In the genomic region with DNA sequence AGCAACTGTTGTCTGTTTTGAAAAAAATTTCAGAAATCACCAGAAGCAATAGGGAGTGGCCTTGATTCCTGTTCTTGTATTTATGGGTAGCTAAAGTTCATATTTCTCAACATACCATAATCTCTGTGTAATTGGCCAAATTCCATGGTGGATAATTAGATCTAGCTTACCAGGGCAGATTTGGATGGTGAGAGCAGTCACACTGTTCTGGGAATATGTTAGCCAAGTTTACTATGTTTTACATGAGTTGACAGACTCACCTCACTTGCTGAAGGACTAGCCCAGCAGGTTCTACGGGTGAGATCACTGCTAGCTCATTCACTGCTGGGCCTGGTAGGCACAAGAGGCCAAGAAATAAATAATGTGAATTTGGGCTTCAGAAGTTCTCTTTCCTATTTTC, we compare ENCODE assay signal across 11 cellular contexts. TPM values are rescaled to one million over a fixed set of nuclear protein-coding genes. Genes with fewer than 3 reads are reported as not detected.
DNase-seq lines count a peak whose midpoint lies in the region; ATAC-seq, FAIRE-seq and TF ChIP-seq lines count a peak whose summit lies in the region.
"Had no signal": no experiment of that assay in that cellular context is flagged by ENCODE, and none has a peak within 500 bp of the region (broad histone marks: within the 10 kb centered on the region; RNA-seq: fewer than 3 reads in every experiment).

No MANE protein-coding gene starts in this region.

- H3K4me2 ChIP-seq in fibroblast of lung (ENCODE audit: extremely low read depth, insufficient read depth, low read length) (no peak overlapping the region), osteoblast (ENCODE audit: insufficient read depth, low read length) (no peak overlapping the region)

- no peaks in the 10 kb centered on the region for H3K27me3 ChIP-seq in fibroblast of lung (ENCODE audit: control insufficient read depth, insufficient read depth, low read length)
- no peaks in the 10 kb centered on the region for H3K27me3 ChIP-seq in osteoblast (ENCODE audit: insufficient read depth, low read length)

- ATAC-seq in stimulated activated naive CD8-positive, alpha-beta T cell treated with anti-CD3 and anti-CD28 coated beads, Interleukin-15, Interleukin-2, amounts not matched to agents 100 U/mL and 50 U/mL, for 24 hours: no peak
- ATAC-seq: GM12878 had no signal

- FAIRE-seq in HTR-8/SVneo (lab: Jason Lieb, UNC): no peak
- FAIRE-seq: GM12878 had no signal

- H3K27ac ChIP-seq in fibroblast of lung (ENCODE audit: insufficient read depth, low read length): no peak overlapping the region
- H3K27ac ChIP-seq in osteoblast (ENCODE audit: low read depth, low read length): peak overlapping the region; percentile 68
- H3K27ac ChIP-seq: parathyroid adenoma had no signal

- no peak for TF ChIP-seq CTCF in fibroblast of lung (conservative IDR thresholded peaks at IDR 0.05 in 1 of 2, IDR thresholded peaks at IDR 0.05 in 1 of 2; ENCODE audit: low read depth in 1 of 2, low read length in 2 of 2)
- TF ChIP-seq CTCF in osteoblast (IDR thresholded peaks at IDR 0.05; ENCODE audit: extremely low read depth, low read depth, low read length): no peak

- H3K9ac ChIP-seq in fibroblast of lung (ENCODE audit: insufficient read depth, low read length): no peak overlapping the region
- H3K9ac ChIP-seq: parathyroid adenoma had no signal

- H3K4me1 ChIP-seq in fibroblast of lung (ENCODE audit: control insufficient read depth, extremely low read depth, insufficient read depth, low read length): peaks cover 32% of the 10 kb centered on the region
- H3K4me1 ChIP-seq in osteoblast (ENCODE audit: insufficient read depth, low read length): peaks cover 36% of the 10 kb centered on the region
- H3K4me1 ChIP-seq: parathyroid adenoma had no signal

- H3K79me2 ChIP-seq in fibroblast of lung (ENCODE audit: control insufficient read depth, insufficient read depth, low read length) (no peaks in the 10 kb centered on the region), osteoblast (ENCODE audit: insufficient read depth, low read length) (no peaks in the 10 kb centered on the region)
- H3K79me2 ChIP-seq: parathyroid adenoma had no signal

- H3K9me3 ChIP-seq in fibroblast of lung (ENCODE audit: control insufficient read depth, insufficient read depth, low read depth, low read length): no peaks in the 10 kb centered on the region
- no peaks in the 10 kb centered on the region for H3K9me3 ChIP-seq in osteoblast (ENCODE audit: low read depth, low read length)

- H3K4me3 ChIP-seq in fibroblast of lung (replicated peaks in 1 of 4; ENCODE audit: control extremely low read depth in 1 of 4, insufficient read depth in 1 of 4, low read depth in 3 of 4, low read length in 4 of 4) (no peak overlapping the region), osteoblast (ENCODE audit: insufficient read depth, low read length) (no peak overlapping the region)
- H3K4me3 ChIP-seq: GM12878 had no signal

- H2AFZ ChIP-seq in fibroblast of lung (ENCODE audit: low read length): no peak overlapping the region
- no peak overlapping the region for H2AFZ ChIP-seq in osteoblast (ENCODE audit: low read length)
- H2AFZ ChIP-seq: parathyroid adenoma had no signal

- DNase-seq in EL: peak; percentile 58
- DNase-seq in NCI-H774 (lab: John Stamatoyannopoulos, UW): peak; percentile 34
- DNase-seq in fibroblast of lung (ENCODE audit: low read depth in 2 of 2): peak; percentile 46 to 59
- no peak for DNase-seq in osteoblast (ENCODE audit: insufficient read length, low spot score, missing footprints)
- DNase-seq in HuH-7.5 (ENCODE audit: low spot score): no peak
- no peak for DNase-seq in activated CD4-positive, alpha-beta T cell treated with anti-CD3 and anti-CD28 coated beads for 4 hours
- DNase-seq in HTR-8/SVneo (ENCODE audit: insufficient read length, low spot score): no peak
- DNase-seq in stimulated activated naive CD8-positive, alpha-beta T cell treated with anti-CD3 and anti-CD28 coated beads, Interleukin-15, Interleukin-2, amounts not matched to agents 100 U/mL and 50 U/mL, for 24 hours: no peak
- DNase-seq: activated CD8-positive, alpha-beta memory T cell treated with anti-CD3 and anti-CD28 coated beads, Interleukin-2, amount 50 U/mL, for 48 hours had no signal

- no peaks in the 10 kb centered on the region for H4K20me1 ChIP-seq in fibroblast of lung (ENCODE audit: control insufficient read depth, extremely low read depth, insufficient read depth, low read length)
- no peaks in the 10 kb centered on the region for H4K20me1 ChIP-seq in osteoblast (ENCODE audit: insufficient read depth, low read length)

- H3K36me3 ChIP-seq in fibroblast of lung (ENCODE audit: control insufficient read depth, insufficient read depth, low read length): no peaks in the 10 kb centered on the region
- no peaks in the 10 kb centered on the region for H3K36me3 ChIP-seq in osteoblast (ENCODE audit: insufficient read depth, low read length)

RNA-seq across cellular contexts. Expression of gene CDKN2B, which starts 32.7 kb away (rescaled TPM):
- total RNA-seq in fibroblast of lung (29.0 and 44.9 TPM in 2 replicates), osteoblast (50.7 and 51.9 TPM in 2 replicates)
- 13.8 and 22.6 TPM in 2 replicates for polyA plus RNA-seq in fibroblast of lung
- 10.8 and 18.3 TPM in 2 replicates for polyA plus RNA-seq in fibroblast of lung (2012)
- 6.2 and 14.0 TPM in 2 replicates for polyA minus RNA-seq in fibroblast of lung (ENCODE audit: low replicate concordance)

RNA-seq across cellular contexts. Expression of gene CDKN2B-AS1, which starts 47.2 kb away (rescaled TPM):
- total RNA-seq in fibroblast of lung (3.9 and 7.6 TPM in 2 replicates), osteoblast (15.2 and 16.5 TPM in 2 replicates)
- 1.1 and 1.7 TPM in 2 replicates for polyA plus RNA-seq in fibroblast of lung
- polyA plus RNA-seq in fibroblast of lung (2012): 1.0 and 1.1 TPM in 2 replicates
- not detected in 2 replicates for polyA minus RNA-seq in fibroblast of lung (ENCODE audit: low replicate concordance)

RNA-seq across cellular contexts. Expression of gene CDKN2A, which starts 47.6 kb away (rescaled TPM):
- total RNA-seq in fibroblast of lung (10.8 and 19.2 TPM in 2 replicates), osteoblast (32.1 and 37.6 TPM in 2 replicates)
- 23.5 and 25.3 TPM in 2 replicates for polyA plus RNA-seq in fibroblast of lung
- 39.9 and 45.5 TPM in 2 replicates for polyA plus RNA-seq in fibroblast of lung (2012)
- 4.9 and 13.2 TPM in 2 replicates for polyA minus RNA-seq in fibroblast of lung (ENCODE audit: low replicate concordance)

Comparison
In these comparisons a context has a peak if more than half of its experiments do, and no peak if none do; other contexts are left out.
1. DNase-seq: peak in EL (single experiment), NCI-H774 (single experiment) and fibroblast of lung (2 of 2); none in osteoblast (single experiment), HuH-7.5 (single experiment), activated CD4-positive, alpha-beta T cell treated with anti-CD3 and anti-CD28 coated beads for 4 hours (0 of 2), HTR-8/SVneo (single experiment) and stimulated activated naive CD8-positive, alpha-beta T cell treated with anti-CD3 and anti-CD28 coated beads, Interleukin-15, Interleukin-2, amounts not matched to agents 100 U/mL and 50 U/mL, for 24 hours (single experiment).